ENCODE assay signal across 8 cellular contexts in the genomic region with DNA sequence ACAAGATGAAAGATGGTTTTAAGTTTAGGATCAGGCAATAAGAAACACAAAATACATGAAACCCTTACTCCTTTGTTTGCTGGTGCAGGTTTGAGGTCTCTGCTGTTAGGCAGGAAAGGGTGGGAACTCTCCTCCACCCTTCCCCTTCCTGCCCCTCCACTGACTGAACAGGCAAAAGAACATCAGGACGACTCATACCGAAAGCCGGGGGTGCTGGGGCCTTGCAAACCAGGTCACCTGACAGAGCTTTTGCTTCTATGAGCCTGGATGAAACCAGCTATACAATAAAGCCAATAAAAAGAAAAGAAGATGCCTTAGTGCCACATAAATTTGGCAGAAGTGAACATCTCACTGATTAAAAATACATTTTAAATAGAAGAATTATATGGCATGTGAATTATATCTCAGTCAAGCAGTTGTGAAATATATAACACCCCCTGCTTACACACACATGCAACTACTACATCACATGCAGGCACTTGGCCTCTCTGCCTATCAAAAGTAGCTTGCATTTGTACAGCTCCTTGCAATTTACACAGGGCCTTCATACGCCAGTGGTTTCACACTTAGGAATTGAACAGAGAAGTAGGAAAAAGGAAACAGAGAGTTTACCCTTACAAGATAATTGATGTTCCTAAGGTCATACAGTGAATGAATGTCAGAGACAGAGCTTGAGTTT.
DNase-seq lines count a peak whose midpoint lies in the region; ATAC-seq and TF ChIP-seq lines count a peak whose summit lies in the region.

No MANE protein-coding gene starts in this region.

- no peak overlapping the region for H2AFZ ChIP-seq in PC-9

- H3K4me3 ChIP-seq in left lung (no peak overlapping the region), PC-9 (no peak overlapping the region)

- POLR2A ChIA-PET in PC-9 (lab: Charles Lee; ENCODE audit: unreplicated experiment) = no interaction called here

- ATAC-seq in GM21390 (IDR thresholded peaks at IDR 0.05; ENCODE audit: unreplicated experiment) (peak; percentile 94), left lung (peak; percentile 62)

- H3K4me2 ChIP-seq in PC-9 = no peak overlapping the region

- H3F3A ChIP-seq in PC-9 (ENCODE audit: insufficient read depth, low read depth) = peaks cover 15% of the 10 kb centered on the region; the same call in 1 of the 2 replicates

- no peaks in the 10 kb centered on the region for H3K27me3 ChIP-seq in left lung
- no peaks in the 10 kb centered on the region for H3K27me3 ChIP-seq in PC-9 (ENCODE audit: insufficient read depth, low read depth)

- H3K36me3 ChIP-seq in left lung = no peaks in the 10 kb centered on the region
- no peaks in the 10 kb centered on the region for H3K36me3 ChIP-seq in PC-9 (ENCODE audit: low read depth)

- no TSS peak for BruUV-seq in PC-9 (replicated peaks; lab: Mats Ljungman, UMichigan)

- no peaks in the 10 kb centered on the region for H3K79me2 ChIP-seq in PC-9 (ENCODE audit: low read depth)

- no peaks in the 10 kb centered on the region for H3K9me2 ChIP-seq in PC-9 (ENCODE audit: insufficient read depth)

- intact Hi-C loops in left lung (cut with DNase I) = no loop called here
- intact Hi-C loops in PC-9 (cut with micrococcal nuclease; ENCODE audit: unreplicated experiment) = no loop called here

- CTCF ChIA-PET in PC-9 (lab: Charles Lee) = no interaction called here

- H3K27ac ChIP-seq in left lung (peak overlapping the region in 1 of 2 donors; percentile 63), PC-9 (no peak overlapping the region)

- DNase-seq in CD1c-positive myeloid dendritic cell (ENCODE audit: extremely low spot score) (peak; percentile 76), HT1080 (ENCODE audit: low read depth) (peak; percentile 63), left lung (peak in 1 of 2 donors; percentile 49), PC-9 (no peak), NCI-H2227 treated with DMSO at 0.1 percent for 48 hours (lab: John Stamatoyannopoulos, UW) (no peak), amygdala (lab: John Stamatoyannopoulos, UW) (no peak)
- DNase-seq in activated CD8-positive, alpha-beta memory T cell treated with anti-CD3 and anti-CD28 coated beads, Interleukin-2, amount 50 U/mL, for 48 hours = peak; percentile 75

- H4K20me1 ChIP-seq in PC-9 (ENCODE audit: insufficient read depth) = no peaks in the 10 kb centered on the region

- H3K4me1 ChIP-seq in left lung = peaks cover 0 to 21% of the 10 kb centered on the region in 2 donors
- H3K4me1 ChIP-seq in PC-9 (replicated peaks; ENCODE audit: insufficient read depth) = peaks cover 32% of the 10 kb centered on the region

- H3K9me3 ChIP-seq in left lung (no peaks in the 10 kb centered on the region), PC-9 (ENCODE audit: insufficient read depth, low read depth) (0 out of 2 replicates have a peak, but pooled peaks cover 6% of the 10 kb centered on the region)

- no peak for TF ChIP-seq CTCF in left lung (IDR thresholded peaks at IDR 0.05)
- no peak for TF ChIP-seq CTCF in PC-9 (conservative IDR thresholded peaks at IDR 0.05)

Comparison
In these comparisons a context has a peak if more than half of its experiments do, and no peak if none do; other contexts are left out.
1. DNase-seq: peak in CD1c-positive myeloid dendritic cell (single experiment), HT1080 (single experiment) and activated CD8-positive, alpha-beta memory T cell treated with anti-CD3 and anti-CD28 coated beads, Interleukin-2, amount 50 U/mL, for 48 hours (single experiment); none in PC-9 (0 of 2), NCI-H2227 treated with DMSO at 0.1 percent for 48 hours (single experiment) and amygdala (0 of 56).